Comparison of ENCODE assay signal across 18 cellular contexts in the genomic region with DNA sequence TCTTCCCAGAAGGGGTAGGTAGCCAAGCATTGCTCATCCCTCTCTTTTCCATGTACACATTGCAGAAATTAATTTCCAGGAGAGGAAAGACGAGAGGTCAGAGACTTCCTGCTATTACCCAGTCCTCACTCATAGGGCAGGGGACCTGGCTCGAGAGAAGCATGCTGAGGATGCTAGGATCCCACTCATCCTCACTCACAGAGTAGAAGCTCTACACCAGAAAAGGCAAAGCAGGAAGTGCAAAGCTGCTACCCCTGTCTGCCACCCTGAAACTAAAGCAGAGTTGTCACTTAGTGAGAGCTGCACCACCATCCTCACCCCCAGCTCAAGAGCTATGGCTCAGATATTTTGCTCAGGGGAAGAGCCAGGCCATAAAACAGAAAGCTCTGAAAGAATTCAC. TPM values are rescaled to one million over a fixed set of nuclear protein-coding genes. Genes with fewer than 3 reads are reported as not detected.
"Had no signal": no experiment of that assay in that cellular context is flagged by ENCODE, and none has a peak within 500 bp of the region (broad histone marks: within the 10 kb centered on the region; RNA-seq: fewer than 3 reads in every experiment).

No MANE protein-coding gene starts in this region.

- H3K9me3 ChIP-seq: lower lobe of right lung, right atrium auricular region, upper lobe of left lung had no signal

- DNase-seq: activated CD8-positive, alpha-beta memory T cell treated with anti-CD3 and anti-CD28 coated beads, Interleukin-2, amount 10 ng/mL, durations not matched to agents 7 days and 5 days; activated effector memory CD4-positive, alpha-beta T cell treated with Interleukin-2 at 50 U/mL for 16 hours; activated T-cell treated with anti-CD3 and anti-CD28 coated beads, Interleukin-2, amount 50 U/mL, for 24 hours; central memory CD4-positive, alpha-beta T cell; cortex of kidney; effector memory CD8-positive, alpha-beta T cell; immature natural killer cell; left cardiac atrium; lower lobe of right lung; midbrain; naive thymus-derived CD4-positive, alpha-beta T cell; substantia nigra; T-helper 2 cell; upper lobe of left lung had no signal

- H3K27me3 ChIP-seq: right atrium auricular region, upper lobe of left lung had no signal

- H3K36me3 ChIP-seq: lower lobe of right lung, right atrium auricular region, upper lobe of left lung had no signal

- H3K27ac ChIP-seq: epithelial cell of prostate, lower lobe of right lung, right atrium auricular region, upper lobe of left lung had no signal

- H3K4me1 ChIP-seq: right atrium auricular region, upper lobe of left lung had no signal

- H3K4me3 ChIP-seq: lower lobe of right lung, right atrium auricular region, upper lobe of left lung had no signal

- ATAC-seq: activated CD8-positive, alpha-beta memory T cell treated with anti-CD3 and anti-CD28 coated beads, Interleukin-2, amount 10 ng/mL, durations not matched to agents 7 days and 5 days; effector memory CD8-positive, alpha-beta T cell; left cardiac atrium; lower lobe of right lung; naive thymus-derived CD4-positive, alpha-beta T cell; stimulated activated effector memory CD8-positive, alpha-beta T cell treated with anti-CD3 and anti-CD28 coated beads, Interleukin-12 subunit alpha, Interleukin-12 subunit beta, amount 100 ng/mL, for 72 hours had no signal

RNA-seq across cellular contexts. Expression of a gene that starts 9.9 kb away (rescaled TPM):
- total RNA-seq: activated CD8-positive, alpha-beta memory T cell treated with anti-CD3 and anti-CD28 coated beads, Interleukin-2, amount 10 ng/mL, durations not matched to agents 7 days and 5 days; left cardiac atrium; lower lobe of right lung; naive thymus-derived CD4-positive, alpha-beta T cell; posterior vena cava; right atrium auricular region; upper lobe of left lung had no signal
- polyA plus RNA-seq: immature natural killer cell; naive thymus-derived CD4-positive, alpha-beta T cell had no signal

RNA-seq across cellular contexts. Expression of a gene that starts 35.1 kb away (rescaled TPM):
- total RNA-seq: activated CD8-positive, alpha-beta memory T cell treated with anti-CD3 and anti-CD28 coated beads, Interleukin-2, amount 10 ng/mL, durations not matched to agents 7 days and 5 days; left cardiac atrium; lower lobe of right lung; naive thymus-derived CD4-positive, alpha-beta T cell; posterior vena cava; right atrium auricular region; upper lobe of left lung had no signal
- polyA plus RNA-seq: immature natural killer cell; naive thymus-derived CD4-positive, alpha-beta T cell had no signal

RNA-seq across cellular contexts. Expression of a gene that starts 54.8 kb away (rescaled TPM):
- polyA plus RNA-seq: immature natural killer cell had no signal
